ENCODE assay signal across 1 cellular context in genomic region chr15:91448245-91448644, GRCh38.
TF ChIP-seq lines count a peak whose summit lies in the region.

No MANE protein-coding gene starts in this region.

TF ChIP-seq in H1, 55 proteins besides CTCF, POLR2A, EP300 and RAD21 (continued from another document):
- no peak for TF ChIP-seq EZH2 (IDR thresholded peaks at IDR 0.05; ENCODE audit: low read depth, low read length, severe bottlenecking)
- TF ChIP-seq RXRA (IDR thresholded peaks at IDR 0.05; ENCODE audit: insufficient read depth, low read depth, low read length) = no peak
- no peak for TF ChIP-seq GTF2F1 (IDR thresholded peaks at IDR 0.05; ENCODE audit: borderline replicate concordance, low read depth, low read length)
- TF ChIP-seq SIX5 (IDR thresholded peaks at IDR 0.05; ENCODE audit: low read depth, low read length) = no peak
- TF ChIP-seq NANOG (IDR thresholded peaks at IDR 0.05; ENCODE audit: insufficient read depth, low read depth, low read length, poor library complexity, severe bottlenecking) = no peak
- no peak for TF ChIP-seq HDAC6 (IDR thresholded peaks at IDR 0.05; ENCODE audit: low read depth, low read length)
- TF ChIP-seq HDAC2 (IDR thresholded peaks at IDR 0.05; ENCODE audit: borderline replicate concordance in 1 of 2, low read depth in 2 of 2, low read length in 2 of 2) = no peak
- no peak for TF ChIP-seq USF2 (IDR thresholded peaks at IDR 0.05; ENCODE audit: low read length)
- no peak for TF ChIP-seq CHD1 (IDR thresholded peaks at IDR 0.05; ENCODE audit: low read depth, low read length)
